ENCODE assay signal across 8 cellular contexts in the genomic region with DNA sequence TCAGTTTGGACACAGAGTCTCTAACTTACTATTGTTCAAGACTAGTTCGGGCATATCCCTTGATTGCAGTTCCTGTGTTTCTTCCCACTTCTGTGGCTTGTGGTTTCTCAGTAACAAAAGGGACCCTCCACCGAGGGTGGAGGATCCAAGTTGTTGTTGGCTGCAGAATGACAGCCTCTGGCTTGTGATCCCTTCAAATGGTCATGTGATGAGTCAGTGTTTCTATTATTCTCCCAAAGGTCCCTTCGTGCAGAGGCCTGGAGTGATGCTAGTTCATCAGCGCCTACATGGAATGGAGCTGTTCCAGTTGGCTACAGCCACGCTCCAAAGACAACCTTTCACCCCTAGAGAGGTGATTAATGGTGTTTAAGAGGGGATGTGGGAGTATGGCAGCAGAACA. TPM values are rescaled to one million over a fixed set of nuclear protein-coding genes. Genes with fewer than 3 reads are reported as not detected.
DNase-seq lines count a peak whose midpoint lies in the region; ATAC-seq and TF ChIP-seq lines count a peak whose summit lies in the region.

No MANE protein-coding gene starts in this region.

- H3K4me1 Mint-ChIP-seq in activated T-cell treated with anti-CD3 and anti-CD28 coated beads, Interleukin-2, amount 50 U/mL, for 72 hours (ENCODE audit: low read depth), result peaks cover 41% of the 10 kb centered on the region

- CTCF ChIA-PET in HEK293T (lab: Yijun Ruan, JAX), result no interaction called here

- H3K27me3 Mint-ChIP-seq in activated T-cell treated with anti-CD3 and anti-CD28 coated beads, Interleukin-2, amount 50 U/mL, for 72 hours (ENCODE audit: low read depth), result no peaks in the 10 kb centered on the region

- H3K4me3 ChIP-seq in adrenal gland, result no peak overlapping the region
- H3K4me3 ChIP-seq in testis, result no peak overlapping the region

- H3K9me3 Mint-ChIP-seq in activated T-cell treated with anti-CD3 and anti-CD28 coated beads, Interleukin-2, amount 50 U/mL, for 72 hours, result no peaks in the 10 kb centered on the region

- ATAC-seq in activated T-cell treated with anti-CD3 and anti-CD28 coated beads, Interleukin-2, amount 50 U/mL, for 72 hours (replicated peaks in 1 of 2), result no peak
- ATAC-seq in HG03439 (IDR thresholded peaks at IDR 0.05; ENCODE audit: unreplicated experiment), result no peak
- no peak for ATAC-seq in GM19324 (IDR thresholded peaks at IDR 0.05; ENCODE audit: low FRiP score, unreplicated experiment)

- no peak for TF ChIP-seq CTCF in adrenal gland (IDR thresholded peaks at IDR 0.05)
- TF ChIP-seq CTCF in testis (IDR thresholded peaks at IDR 0.05), result no peak

- POLR2A ChIA-PET in HEK293T (lab: Yijun Ruan, JAX), result interaction anchor here (1.1 kb wide), 1 partner anchor 12 kb away, joined by 4 read pairs; no protein-coding TSS in a partner anchor

- H3K36me3 Mint-ChIP-seq in activated T-cell treated with anti-CD3 and anti-CD28 coated beads, Interleukin-2, amount 50 U/mL, for 72 hours (ENCODE audit: insufficient read depth in 2 of 2), result peaks cover 11 to 21% of the 10 kb centered on the region in 2 donors

- DNase-seq in activated T-cell treated with anti-CD3 and anti-CD28 coated beads, Interleukin-2, amount 50 U/mL, for 72 hours, result no peak
- DNase-seq in activated T-cell treated with anti-CD3 and anti-CD28 coated beads, Interleukin-2, amount 50 U/mL, for 48 hours, result no peak
- DNase-seq in adrenal gland (peak in 6 of 7 donors; percentile 43 to 66 (median 48)), iris pigment epithelial cell (ENCODE audit: low read depth) (peak; percentile 81), testis (peak; percentile 57), HEK293T (ENCODE audit: extremely low spot score) (no peak)

- 23 to 29% (median 27%) methylated on average over 5 of the region's 5 CpGs for WGBS in adrenal gland, 4 donors
- 43 to 47% methylated on average over 5 of the region's 5 CpGs for WGBS in testis, 2 donors

- H3K36me3 ChIP-seq in adrenal gland (replicated peaks in 1 of 2) (peaks cover 0 to 38% of the 10 kb centered on the region in 2 donors), testis (ENCODE audit: low read depth, missing control alignments) (no peaks in the 10 kb centered on the region)

- no peak overlapping the region for H3K27ac Mint-ChIP-seq in activated T-cell treated with anti-CD3 and anti-CD28 coated beads, Interleukin-2, amount 50 U/mL, for 72 hours

- intact Hi-C loops in adrenal gland (cut with DNase I) (no loop called here), testis (cut with DNase I; ENCODE audit: low total_unique reads) (no loop called here)

- H3K27ac ChIP-seq in adrenal gland (peak overlapping the region in 1 of 5 donors; percentile 41), testis (peak overlapping the region in 1 of 2 donors; percentile 74)

- H3K4me1 ChIP-seq in adrenal gland (replicated peaks in 1 of 2) (peaks cover 14 to 34% of the 10 kb centered on the region in 2 donors), testis (peaks cover 35% of the 10 kb centered on the region)

- TF ChIP-seq POLR2A in adrenal gland (IDR thresholded peaks at IDR 0.05) (no peak), testis (IDR thresholded peaks at IDR 0.05) (no peak)

- no peaks in the 10 kb centered on the region for H3K9me3 ChIP-seq in adrenal gland (replicated peaks in 1 of 3)
- no peaks in the 10 kb centered on the region for H3K9me3 ChIP-seq in testis

- peak overlapping the region; percentile 3 to 9 for H3K4me3 Mint-ChIP-seq in activated T-cell treated with anti-CD3 and anti-CD28 coated beads, Interleukin-2, amount 50 U/mL, for 72 hours

- H3K27me3 ChIP-seq in adrenal gland (no peaks in the 10 kb centered on the region), testis (no peaks in the 10 kb centered on the region)

TF ChIP-seq in HEK293T, 16 proteins besides CTCF, POLR2A, EP300 and RAD21:
- TF ChIP-seq ZNF384 (IDR thresholded peaks at IDR 0.05) (no peak), L3MBTL2 (conservative IDR thresholded peaks at IDR 0.05) (no peak), FOXK2 (IDR thresholded peaks at IDR 0.05) (no peak), CTBP1 (IDR thresholded peaks at IDR 0.05; ENCODE audit: borderline replicate concordance) (no peak), LEF1 (IDR thresholded peaks at IDR 0.05; ENCODE audit: borderline replicate concordance) (no peak), TARDBP (IDR thresholded peaks at IDR 0.05) (no peak), ELF4 (IDR thresholded peaks at IDR 0.05) (no peak), FOXM1 (IDR thresholded peaks at IDR 0.05; ENCODE audit: borderline replicate concordance) (no peak), SP1 (IDR thresholded peaks at IDR 0.05) (no peak)

RNA-seq across cellular contexts. Expression of a gene that starts 2.6 kb away (rescaled TPM):
- 10 to 100 TPM in 1 of 2 donors, 1 to 10 TPM in 1; 7.7 to 11.8 TPM for total RNA-seq in activated T-cell treated with anti-CD3 and anti-CD28 coated beads, Interleukin-2, amount 50 U/mL, for 72 hours
- total RNA-seq in adrenal gland, result 1 to 10 TPM in 7 of 8 donors, under 1 TPM in 1; 0.69 to 4.4 (median 2.5) TPM
- polyA plus RNA-seq in adrenal gland, result 1 to 10 TPM in 2 of 3 donors, under 1 TPM in 1; 0.55 to 5.8 (median 3.8) TPM
- 10 to 100 TPM; 11.1 TPM for total RNA-seq in testis
- polyA plus RNA-seq in testis (ENCODE audit: insufficient read depth, low read depth, low replicate concordance), result 6.6 TPM

RNA-seq across cellular contexts. Expression of a gene that starts 35.2 kb away (rescaled TPM):
- total RNA-seq in activated T-cell treated with anti-CD3 and anti-CD28 coated beads, Interleukin-2, amount 50 U/mL, for 72 hours, result 100 to 1,000 TPM; 168 to 176 TPM
- total RNA-seq in adrenal gland (100 to 1,000 TPM; 405 to 885 (median 674) TPM), testis (100 to 1,000 TPM; 266 to 333 TPM)
- polyA plus RNA-seq in adrenal gland (100 to 1,000 TPM; 165 to 374 (median 308) TPM), testis (ENCODE audit: insufficient read depth, low read depth, low replicate concordance) (257 TPM)

RNA-seq across cellular contexts. Expression of a gene that starts 35.3 kb away (rescaled TPM):
- 10 to 100 TPM; 71.0 to 74.0 TPM for total RNA-seq in activated T-cell treated with anti-CD3 and anti-CD28 coated beads, Interleukin-2, amount 50 U/mL, for 72 hours
- total RNA-seq in adrenal gland (100 to 1,000 TPM; 144 to 603 (median 273) TPM), testis (100 to 1,000 TPM in 1 of 2 donors, 10 to 100 TPM in 1; 90.1 to 121 TPM)
- polyA plus RNA-seq in adrenal gland (100 to 1,000 TPM; 135 to 294 (median 198) TPM), testis (ENCODE audit: insufficient read depth, low read depth, low replicate concordance) (159 TPM)

RNA-seq across cellular contexts. Expression of a gene that starts 56.8 kb away (rescaled TPM):
- not detected for total RNA-seq in activated T-cell treated with anti-CD3 and anti-CD28 coated beads, Interleukin-2, amount 50 U/mL, for 72 hours
- total RNA-seq in adrenal gland (1 to 10 TPM in 1 of 8 donors, under 1 TPM in 4, not detected in 3; 0.58 to 1.1 (median 0.75) TPM), testis (under 1 TPM; 0.39 to 0.43 TPM)
- polyA plus RNA-seq in adrenal gland (under 1 TPM in 2 of 3 donors, not detected in 1; 0.32 to 0.71 TPM), testis (ENCODE audit: insufficient read depth, low read depth, low replicate concordance) (1.5 TPM)

Comparison
In these comparisons a context has a peak if more than half of its experiments do, and no peak if none do; other contexts are left out.
1. DNase-seq: peak in adrenal gland (6 of 7), iris pigment epithelial cell (single experiment) and testis (single experiment); none in activated T-cell treated with anti-CD3 and anti-CD28 coated beads, Interleukin-2, amount 50 U/mL, for 72 hours (0 of 2), activated T-cell treated with anti-CD3 and anti-CD28 coated beads, Interleukin-2, amount 50 U/mL, for 48 hours (0 of 2) and HEK293T (single experiment).